8 cellular contexts compared by ENCODE assay signal in the genomic region with DNA sequence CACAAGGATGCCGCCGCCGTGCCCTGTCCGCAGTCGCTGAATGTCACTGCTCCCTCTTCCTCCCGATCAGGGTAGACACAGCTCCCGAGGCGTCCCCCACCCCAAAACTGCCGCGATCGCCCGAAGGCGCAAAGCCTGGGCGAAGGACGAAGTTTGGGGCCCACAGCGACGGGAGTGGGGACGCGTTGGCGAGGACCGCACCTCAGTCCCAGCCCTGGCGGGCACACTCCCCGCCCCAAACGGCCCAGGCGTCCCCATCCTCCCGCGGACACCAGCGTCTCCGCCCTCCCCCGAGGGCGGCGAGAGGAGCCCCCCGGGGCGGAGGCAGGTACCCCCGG. TPM values are rescaled to one million over a fixed set of nuclear protein-coding genes. Genes with fewer than 3 reads are reported as not detected.
DNase-seq lines count a peak whose midpoint lies in the region; ATAC-seq, FAIRE-seq and TF ChIP-seq lines count a peak whose summit lies in the region.

No MANE protein-coding gene starts in this region.

- under 1% methylated on average over 35 of the region's 35 CpGs for WGBS in right cardiac atrium

- H3K4me3 ChIP-seq in right cardiac atrium (ENCODE audit: low read length), result peak overlapping the region; percentile 75

- peaks cover 5% of the 10 kb centered on the region for H3K4me1 ChIP-seq in right cardiac atrium (ENCODE audit: control insufficient read depth, insufficient read depth, low read length)

- TF ChIP-seq CTCF in GM10266 (IDR thresholded peaks at IDR 0.05; ENCODE audit: control insufficient read depth, insufficient read depth, low read depth, missing control alignments), result peak; percentile 6

- ATAC-seq in activated naive CD4-positive, alpha-beta T cell treated with anti-CD3 and anti-CD28 coated beads, Interleukin-2, amount 50 U/mL, for 72 hours, result no peak
- ATAC-seq in right cardiac atrium (no peak), GM18909 (IDR thresholded peaks at IDR 0.05; ENCODE audit: poor library complexity, unreplicated experiment) (no peak), HG03460 (IDR thresholded peaks at IDR 0.05; ENCODE audit: unreplicated experiment) (no peak)

- intact Hi-C loops in right cardiac atrium (cut with DNase I), result loop anchor here in 3 of 4 donors (5.0 to 10.0 kb wide), 3 partner anchors 238 to 410 kb away; partner anchors contain the start of gene COMTD1 (in 1 of the 3)

- peak overlapping the region; percentile 90 to 95 for H3K27ac Mint-ChIP-seq in activated naive CD4-positive, alpha-beta T cell treated with anti-CD3 and anti-CD28 coated beads, Interleukin-2, amount 50 U/mL, for 72 hours

- H3K36me3 Mint-ChIP-seq in activated naive CD4-positive, alpha-beta T cell treated with anti-CD3 and anti-CD28 coated beads, Interleukin-2, amount 50 U/mL, for 72 hours, result no peaks in the 10 kb centered on the region

- H3K27me3 ChIP-seq in right cardiac atrium (ENCODE audit: control insufficient read depth, insufficient read depth), result no peaks in the 10 kb centered on the region

- DNase-seq in GM10266 (ENCODE audit: extremely low spot score), result no peak
- DNase-seq in NCI-H146 (lab: John Stamatoyannopoulos, UW), result peak; percentile 71
- peak; percentile 57 to 69 for DNase-seq in activated naive CD4-positive, alpha-beta T cell treated with anti-CD3 and anti-CD28 coated beads, Interleukin-2, amount 50 U/mL, for 72 hours (ENCODE audit: low spot score in 2 of 2)
- peak in 2 of 3 donors; percentile 52 to 79 for DNase-seq in right cardiac atrium
- DNase-seq in retina, result peak; percentile 75
- no peak for DNase-seq in RCC 7860 (ENCODE audit: low spot score)

- no peak for FAIRE-seq in RCC 7860 (lab: Jason Lieb, UNC)

- H3K9me3 Mint-ChIP-seq in activated naive CD4-positive, alpha-beta T cell treated with anti-CD3 and anti-CD28 coated beads, Interleukin-2, amount 50 U/mL, for 72 hours, result no peaks in the 10 kb centered on the region

- H3K9me3 ChIP-seq in right cardiac atrium (ENCODE audit: control insufficient read depth, low read length), result no peaks in the 10 kb centered on the region

- peak overlapping the region; percentile 71 for H3K27ac ChIP-seq in right cardiac atrium (ENCODE audit: low read length)

RNA-seq across cellular contexts. Expression of gene KAT6B, which starts 1.4 kb away (rescaled TPM):
- 10 to 100 TPM; 19.4 to 27.1 TPM for total RNA-seq in activated naive CD4-positive, alpha-beta T cell treated with anti-CD3 and anti-CD28 coated beads, Interleukin-2, amount 50 U/mL, for 72 hours
- 10 to 100 TPM; 44.1 to 53.0 (median 46.7) TPM for total RNA-seq in right cardiac atrium
- polyA plus RNA-seq in right cardiac atrium, result 11.3 TPM

Comparison
In these comparisons a context has a peak if more than half of its experiments do, and no peak if none do; other contexts are left out.
1. DNase-seq: peak in NCI-H146 (single experiment), activated naive CD4-positive, alpha-beta T cell treated with anti-CD3 and anti-CD28 coated beads, Interleukin-2, amount 50 U/mL, for 72 hours (2 of 2), right cardiac atrium (2 of 3) and retina (single experiment); none in GM10266 (single experiment) and RCC 7860 (single experiment).